Comparison of ENCODE assay signal across 10 cellular contexts in the genomic region with DNA sequence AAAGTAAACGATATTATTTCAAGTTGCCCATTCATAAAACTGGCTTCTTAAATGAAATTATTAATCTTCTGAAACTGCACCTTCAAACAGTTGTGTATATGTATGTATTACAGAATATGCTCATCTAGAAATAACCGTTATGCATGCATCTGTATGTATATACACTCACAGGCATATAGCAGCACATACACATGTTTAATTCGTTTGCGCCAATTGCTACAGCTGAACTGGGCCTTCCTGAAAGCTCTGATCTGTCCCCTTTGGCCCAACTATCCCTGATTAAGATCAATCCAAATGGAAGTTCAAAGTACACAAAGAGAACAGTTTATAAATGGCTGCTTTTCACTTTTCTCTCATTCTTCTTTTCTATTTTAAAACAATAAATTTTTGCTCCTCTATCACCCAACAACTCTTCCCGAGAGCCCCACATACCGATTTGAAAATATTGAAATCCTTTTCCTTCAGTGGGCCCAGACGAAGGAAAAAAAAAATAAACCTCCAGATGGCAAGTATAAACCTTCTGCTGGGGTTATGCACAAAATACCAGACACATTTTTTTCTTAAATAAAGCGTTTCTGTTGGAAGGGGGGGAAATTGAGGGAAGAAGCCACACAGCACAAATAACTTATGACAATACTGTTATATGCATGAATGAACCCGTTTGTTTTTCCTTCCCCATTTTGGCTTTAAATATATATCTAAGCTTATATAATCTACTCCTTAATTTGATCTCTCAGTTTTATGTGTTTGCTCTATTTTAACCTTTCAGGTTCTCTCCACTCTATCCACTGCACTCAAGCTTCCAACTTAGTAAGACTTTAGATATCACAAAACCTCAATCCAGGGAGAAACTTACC.
DNase-seq lines count a peak whose midpoint lies in the region; ATAC-seq and TF ChIP-seq lines count a peak whose summit lies in the region.
"Had no signal": no experiment of that assay in that cellular context is flagged by ENCODE, and none has a peak within 500 bp of the region (broad histone marks: within the 10 kb centered on the region; RNA-seq: fewer than 3 reads in every experiment).

No MANE protein-coding gene starts in this region.

- H3K4me1 ChIP-seq in right cardiac atrium (ENCODE audit: control insufficient read depth, insufficient read depth, low read length) (no peaks in the 10 kb centered on the region), mucosa of descending colon (ENCODE audit: low read depth) (no peaks in the 10 kb centered on the region)

- no peaks in the 10 kb centered on the region for H3K9me3 ChIP-seq in right cardiac atrium (ENCODE audit: control insufficient read depth, low read length)
- no peaks in the 10 kb centered on the region for H3K9me3 ChIP-seq in mucosa of descending colon

- TF ChIP-seq CTCF in mesothelial cell of epicardium (IDR thresholded peaks at IDR 0.05; ENCODE audit: unreplicated experiment) (no peak), mucosa of descending colon (IDR thresholded peaks at IDR 0.05) (no peak)

- H3K27ac ChIP-seq in right cardiac atrium (ENCODE audit: low read length) (peak overlapping the region; percentile 64), angular gyrus (ENCODE audit: low read depth, low read length) (peak overlapping the region; percentile 97)

- H3K4me3 Mint-ChIP-seq in mesothelial cell of epicardium: peak overlapping the region; percentile 83
- H3K4me3 Mint-ChIP-seq in activated naive CD4-positive, alpha-beta T cell treated with anti-CD3 and anti-CD28 coated beads for 36 hours: no peak overlapping the region

- 27% methylated on average over 9 of the region's 9 CpGs for WGBS in right cardiac atrium

- no peaks in the 10 kb centered on the region for H3K36me3 ChIP-seq in mucosa of descending colon (ENCODE audit: low read depth)

- no peaks in the 10 kb centered on the region for H3K27me3 ChIP-seq in right cardiac atrium (ENCODE audit: control insufficient read depth, insufficient read depth)

- peaks cover 66% of the 10 kb centered on the region for H3K4me1 Mint-ChIP-seq in mesothelial cell of epicardium
- H3K4me1 Mint-ChIP-seq in activated naive CD4-positive, alpha-beta T cell treated with anti-CD3 and anti-CD28 coated beads for 36 hours (ENCODE audit: low read depth): peaks cover 5% of the 10 kb centered on the region

- CTCF ChIA-PET in activated naive CD4-positive, alpha-beta T cell treated with anti-CD3 and anti-CD28 coated beads for 36 hours (lab: Charles Lee): interaction anchor here (0.7 kb wide), 1 partner anchor 82 kb away, joined by 3 read pairs; no protein-coding TSS in a partner anchor

- H3K36me3 Mint-ChIP-seq in mesothelial cell of epicardium: no peaks in the 10 kb centered on the region
- H3K36me3 Mint-ChIP-seq in activated naive CD4-positive, alpha-beta T cell treated with anti-CD3 and anti-CD28 coated beads for 36 hours (ENCODE audit: low read depth): no peaks in the 10 kb centered on the region

- no peaks in the 10 kb centered on the region for H3K27me3 Mint-ChIP-seq in mesothelial cell of epicardium (ENCODE audit: low read depth)
- H3K27me3 Mint-ChIP-seq in activated naive CD4-positive, alpha-beta T cell treated with anti-CD3 and anti-CD28 coated beads for 36 hours (ENCODE audit: low read depth): peaks cover 46% of the 10 kb centered on the region

- intact Hi-C loops in right cardiac atrium (cut with DNase I) (loop anchor here in 2 of 4 donors (5.0 to 10.0 kb wide), 4 partner anchors 78 to 1317 kb away; a partner anchor contains a TSS), left ventricle myocardium superior (cut with micrococcal nuclease) (loop anchor here (10.0 kb wide), 2 partner anchors 56 to 264 kb away; a partner anchor contains a TSS), mucosa of descending colon (cut with DNase I, micrococcal nuclease) (no loop called here)
- intact Hi-C loops in activated naive CD4-positive, alpha-beta T cell treated with anti-CD3 and anti-CD28 coated beads for 36 hours (cut with micrococcal nuclease): no loop called here

- ATAC-seq in right cardiac atrium (no peak), left ventricle myocardium superior (no peak), mucosa of descending colon (no peak)
- ATAC-seq: K562 had no signal

- DNase-seq in right cardiac atrium (peak in 1 of 3 donors; percentile 29), left ventricle myocardium superior (no peak), mesothelial cell of epicardium (ENCODE audit: low spot score in 2 of 2, unreplicated experiment in 2 of 2) (no peak), NCI-H345 (lab: John Stamatoyannopoulos, UW) (no peak), mucosa of descending colon (no peak)
- DNase-seq in activated naive CD4-positive, alpha-beta T cell treated with anti-CD3 and anti-CD28 coated beads for 36 hours: no peak
- no peak for DNase-seq in activated CD4-positive, alpha-beta T cell treated with anti-CD3 and anti-CD28 coated beads for 48 hours
- DNase-seq: DND-41 had no signal

- no peaks in the 10 kb centered on the region for H3K9me3 Mint-ChIP-seq in mesothelial cell of epicardium
- H3K9me3 Mint-ChIP-seq in activated naive CD4-positive, alpha-beta T cell treated with anti-CD3 and anti-CD28 coated beads for 36 hours: no peaks in the 10 kb centered on the region

- H3K4me3 ChIP-seq in right cardiac atrium (ENCODE audit: low read length) (peak overlapping the region; percentile 82), mucosa of descending colon (no peak overlapping the region)
- H3K4me3 ChIP-seq: K562 had no signal

- H3K27ac Mint-ChIP-seq in mesothelial cell of epicardium: peak overlapping the region; percentile 92
- no peak overlapping the region for H3K27ac Mint-ChIP-seq in activated naive CD4-positive, alpha-beta T cell treated with anti-CD3 and anti-CD28 coated beads for 36 hours
